ENCODE assay signal across 9 cellular contexts in the genomic region with DNA sequence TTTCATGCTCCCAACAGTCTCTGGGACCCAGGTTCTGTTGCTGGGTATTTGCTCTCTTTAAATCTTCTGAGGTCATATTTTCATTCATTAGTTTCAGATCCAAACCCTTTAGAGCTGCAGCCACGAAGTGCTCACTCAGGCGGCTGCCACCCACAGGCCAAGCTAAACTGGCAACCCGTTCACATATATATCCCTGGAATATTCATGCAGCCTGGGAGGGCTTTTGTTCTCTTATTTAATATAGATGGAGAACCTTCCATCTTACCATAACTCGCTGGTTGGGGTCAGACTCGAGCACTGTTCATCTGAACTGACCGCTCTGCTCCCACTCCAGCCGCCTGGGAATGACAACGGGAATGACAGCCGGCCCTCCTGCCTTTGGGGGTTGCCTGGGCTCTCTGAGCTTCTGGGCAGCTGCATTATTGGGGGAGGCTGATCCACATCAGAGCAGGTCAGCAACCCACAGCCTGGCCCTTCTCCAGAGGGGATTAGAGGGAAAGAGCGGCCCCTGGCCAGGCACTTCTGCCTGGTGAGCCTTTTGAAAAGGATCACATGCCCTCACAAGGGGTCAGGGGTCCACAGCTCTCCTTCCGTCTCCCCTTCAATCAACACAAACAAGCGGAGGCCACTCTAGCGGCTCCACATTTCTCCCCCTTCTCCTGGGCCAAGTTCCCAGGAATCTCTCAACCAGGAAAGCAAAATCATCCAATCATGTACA. TPM values are rescaled to one million over a fixed set of nuclear protein-coding genes. Genes with fewer than 3 reads are reported as not detected.
A peak's percentile ranks its signal among the peaks of the same experiment; 100 is the strongest.
DNase-seq lines count a peak whose midpoint lies in the region; ATAC-seq and TF ChIP-seq lines count a peak whose summit lies in the region.
"Had no signal": no experiment of that assay in that cellular context is flagged by ENCODE, and none has a peak within 500 bp of the region (broad histone marks: within the 10 kb centered on the region; RNA-seq: fewer than 3 reads in every experiment).

No MANE protein-coding gene starts in this region.

- no peak overlapping the region for H2BK15ac ChIP-seq in neuronal stem cell (ENCODE audit: low read length)

- H3K36me3 ChIP-seq in BJ (ENCODE audit: control insufficient read depth, insufficient read depth, low read length) (peaks cover 5% of the 10 kb centered on the region), duodenal mucosa (ENCODE audit: control insufficient read depth in 1 of 2, insufficient read depth in 2 of 2, low read length in 2 of 2) (no peaks in the 10 kb centered on the region), neuronal stem cell (replicated peaks in 1 of 2; ENCODE audit: control insufficient read depth in 2 of 2, insufficient read depth in 2 of 2, low read length in 2 of 2) (peaks cover 4 to 7% of the 10 kb centered on the region in 2 donors)

- no peaks in the 10 kb centered on the region for H3K27me3 ChIP-seq in BJ (ENCODE audit: control insufficient read depth, insufficient read depth, low read length)
- no peaks in the 10 kb centered on the region for H3K27me3 ChIP-seq in duodenal mucosa (ENCODE audit: control insufficient read depth in 1 of 2, insufficient read depth in 2 of 2, low read length in 2 of 2)
- no peaks in the 10 kb centered on the region for H3K27me3 ChIP-seq in neuronal stem cell (ENCODE audit: control insufficient read depth in 3 of 3, insufficient read depth in 3 of 3, low read depth in 1 of 3, low read length in 3 of 3)

- H3K9me3 ChIP-seq in duodenal mucosa (ENCODE audit: control insufficient read depth in 1 of 2, low read length in 2 of 2) (no peaks in the 10 kb centered on the region), neuronal stem cell (replicated peaks in 1 of 2; ENCODE audit: control insufficient read depth in 2 of 2, insufficient read depth in 1 of 2, low read depth in 1 of 2, low read length in 2 of 2) (no peaks in the 10 kb centered on the region)
- H3K9me3 ChIP-seq: mucosa of descending colon had no signal

- POLR2A ChIA-PET in BJ (lab: Charles Lee) = no interaction called here

- H3K9ac ChIP-seq in duodenal mucosa (ENCODE audit: low read depth in 1 of 2, low read length in 2 of 2) = no peak overlapping the region
- H3K9ac ChIP-seq in neuronal stem cell (ENCODE audit: low read depth, low read length, poor library complexity) = no peak overlapping the region

- H3K4me1 ChIP-seq in duodenal mucosa (ENCODE audit: control insufficient read depth in 1 of 2, insufficient read depth in 2 of 2, low read length in 2 of 2) (peaks cover 35 to 57% of the 10 kb centered on the region in 2 donors), neuronal stem cell (ENCODE audit: control insufficient read depth in 2 of 2, insufficient read depth in 1 of 2, low read depth in 1 of 2, low read length in 2 of 2) (peaks cover 25 to 28% of the 10 kb centered on the region in 2 donors)

- peaks cover 12% of the 10 kb centered on the region for H3K79me1 ChIP-seq in neuronal stem cell (ENCODE audit: low read depth, low read length)

- H2BK5ac ChIP-seq in neuronal stem cell (ENCODE audit: low read length) = no peak overlapping the region

- H4K91ac ChIP-seq in neuronal stem cell (ENCODE audit: low read depth, low read length, poor library complexity) = no peak overlapping the region

- H3K4ac ChIP-seq in neuronal stem cell (ENCODE audit: low read length) = no peak overlapping the region

- DNase-seq in BJ (ENCODE audit: low read depth) (no peak), neuronal stem cell (ENCODE audit: low spot score) (peak; percentile 49), NCI-H226 (no peak)
- DNase-seq in stimulated activated CD8-positive, alpha-beta memory T cell treated with anti-CD3 and anti-CD28 coated beads, Interleukin-4, amount 100 ng/mL, for 48 hours = no peak
- DNase-seq in activated CD4-positive, alpha-beta T cell treated with anti-CD3 and anti-CD28 coated beads, Interleukin-2, amount 50 U/mL, for 4 hours = no peak

- H2AK5ac ChIP-seq in neuronal stem cell (ENCODE audit: low read depth, low read length) = no peak overlapping the region

- no peak overlapping the region for H3K14ac ChIP-seq in neuronal stem cell (ENCODE audit: low read length)

- H3K23ac ChIP-seq in neuronal stem cell (ENCODE audit: low read depth, low read length, poor library complexity) = no peak overlapping the region

- CTCF ChIA-PET in BJ (lab: Yijun Ruan, JAX) = interaction anchor here (0.6 to 1.4 kb wide), 5 partner anchors 11 to 187 kb away, joined by 3 to 4 read pairs (median 3); no protein-coding TSS in a partner anchor

- no peak overlapping the region for H3K4me2 ChIP-seq in neuronal stem cell (ENCODE audit: insufficient read depth, low read length, poor library complexity, severe bottlenecking)

- H3K27ac ChIP-seq in duodenal mucosa (ENCODE audit: low read depth, low read length) (peak overlapping the region; percentile 54), neuronal stem cell (replicated peaks; ENCODE audit: low read length) (peak overlapping the region; percentile 85)

- peak overlapping the region; percentile 3 for H3K18ac ChIP-seq in neuronal stem cell (ENCODE audit: low read length)

- H3K4me3 ChIP-seq in BJ (ENCODE audit: low read depth, low read length) (no peak overlapping the region), duodenal mucosa (ENCODE audit: low read depth in 1 of 2, low read length in 2 of 2) (no peak overlapping the region), neuronal stem cell (ENCODE audit: low read length in 2 of 2) (no peak overlapping the region)
- H3K4me3 ChIP-seq: mucosa of descending colon had no signal

- no peak overlapping the region for H2BK120ac ChIP-seq in neuronal stem cell (ENCODE audit: low read depth, low read length)

- peak; percentile 22; the same call in 1 of the 2 replicates for TF ChIP-seq CTCF in BJ (IDR thresholded peaks at IDR 0.05; ENCODE audit: insufficient read depth, low read depth, low read length)

- ATAC-seq in HG02763 (IDR thresholded peaks at IDR 0.05; ENCODE audit: unreplicated experiment) (peak; percentile 17), HG02884 (IDR thresholded peaks at IDR 0.05; ENCODE audit: unreplicated experiment) (no peak)

- no peak overlapping the region for H4K8ac ChIP-seq in neuronal stem cell (ENCODE audit: low read depth, low read length)

- H2BK12ac ChIP-seq in neuronal stem cell (ENCODE audit: low read length) = no peak overlapping the region

- no CpG with 5 or more reads among the region's 13 CpGs for WGBS in neuronal stem cell (ENCODE audit: extremely low coverage in 2 of 2, insufficient read length in 2 of 2, insufficient replicate concordance in 1 of 2), 2 donors

- H2AFZ ChIP-seq in neuronal stem cell (ENCODE audit: low read length) = peak overlapping the region; percentile 11

RNA-seq across cellular contexts. Expression of a gene that starts 11.9 kb away (rescaled TPM):
- 26.5 and 75.5 TPM in 2 replicates for polyA plus RNA-seq in BJ (2011; rRNA removed)
- polyA minus RNA-seq in BJ (2011; rRNA and poly(A)+ RNA removed) = 35.2 and 48.1 TPM in 2 replicates
- 50.9 TPM for polyA plus RNA-seq in neuronal stem cell (2013, experiment 1 of 2)
- 51.3 TPM for polyA plus RNA-seq in neuronal stem cell (2013, experiment 2 of 2)

RNA-seq across cellular contexts. Expression of a gene that starts 56.3 kb away (rescaled TPM):
- polyA plus RNA-seq in BJ (2011; rRNA removed) = 120 and 183 TPM in 2 replicates
- polyA minus RNA-seq in BJ (2011; rRNA and poly(A)+ RNA removed) = 114 and 161 TPM in 2 replicates
- 224 TPM for polyA plus RNA-seq in neuronal stem cell (2013, experiment 1 of 2)
- polyA plus RNA-seq in neuronal stem cell (2013, experiment 2 of 2) = 229 TPM

RNA-seq across cellular contexts. Expression of a gene that starts 59.1 kb away (rescaled TPM):
- 14.1 and 14.8 TPM in 2 replicates for polyA plus RNA-seq in BJ (2011; rRNA removed)
- 5.0 and 5.8 TPM in 2 replicates for polyA minus RNA-seq in BJ (2011; rRNA and poly(A)+ RNA removed)
- 4.0 TPM for polyA plus RNA-seq in neuronal stem cell (2013, experiment 1 of 2)
- polyA plus RNA-seq in neuronal stem cell (2013, experiment 2 of 2) = 4.3 TPM
